ENCODE assay signal across 17 cellular contexts in the genomic region with DNA sequence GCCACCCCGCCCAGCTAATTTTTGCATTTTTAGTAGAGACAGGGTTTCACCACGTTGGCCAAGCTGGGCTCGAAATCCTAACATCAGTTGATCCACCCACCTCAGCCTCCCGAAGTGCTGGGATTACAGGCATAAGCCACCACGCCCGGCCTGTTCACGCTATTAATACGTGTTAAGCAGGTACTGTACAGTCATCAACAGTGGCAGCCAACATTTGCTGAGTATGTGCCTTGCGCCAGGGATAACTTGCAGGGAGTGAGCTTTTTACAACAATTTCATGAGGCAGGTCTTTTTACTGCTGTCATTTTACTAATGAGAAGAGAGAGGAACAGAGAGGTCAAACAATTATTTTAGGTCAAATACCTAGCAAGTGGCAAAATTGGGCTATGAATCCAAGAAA.
"Had no signal": no experiment of that assay in that cellular context is flagged by ENCODE, and none has a peak within 500 bp of the region (broad histone marks: within the 10 kb centered on the region; RNA-seq: fewer than 3 reads in every experiment).

No MANE protein-coding gene starts in this region.

- H3K4me2 ChIP-seq: hepatocyte had no signal

- H3K27ac ChIP-seq: ascending aorta, breast epithelium, hepatocyte, pancreas, sigmoid colon, stomach, thoracic aorta had no signal

- DNase-seq: activated CD4-positive, alpha-beta T cell treated with anti-CD3 and anti-CD28 coated beads, Interleukin-2, amount 50 U/mL, for 4 hours; activated CD4-positive, CD25-positive, alpha-beta regulatory T cell treated with anti-CD3 and anti-CD28 coated beads, Interleukin-2, amount 50 U/mL, for 72 hours; activated naive CD4-positive, alpha-beta T cell treated with anti-CD3 and anti-CD28 coated beads for 36 hours; activated naive CD8-positive, alpha-beta T cell treated with anti-CD3 and anti-CD28 coated beads, Interleukin-2, amount 50 U/mL, for 24 hours; activated T-cell treated with anti-CD3 and anti-CD28 coated beads, Interleukin-2, amount 50 U/mL, for 1 hour; endodermal cell; pancreas; sigmoid colon; stimulated activated CD4-positive, alpha-beta T cell treated with anti-CD3 and anti-CD28 coated beads, Interleukin-1b, Interleukin-23, amount 100 ng/mL, for 48 hours; stomach; SW 1271 had no signal

- H3K4me1 Mint-ChIP-seq: activated naive CD8-positive, alpha-beta T cell treated with anti-CD3 and anti-CD28 coated beads, Interleukin-2, amount 50 U/mL, for 24 hours had no signal

- H3K36me3 ChIP-seq: ascending aorta, breast epithelium, pancreas, sigmoid colon, stomach, thoracic aorta had no signal

- H3K9me3 ChIP-seq: ascending aorta, pancreas, sigmoid colon had no signal

- H3K4me3 Mint-ChIP-seq: activated naive CD4-positive, alpha-beta T cell treated with anti-CD3 and anti-CD28 coated beads for 36 hours; activated naive CD8-positive, alpha-beta T cell treated with anti-CD3 and anti-CD28 coated beads, Interleukin-2, amount 50 U/mL, for 24 hours; endodermal cell; T-helper 2 cell treated with Interferon-gamma antibody and Interleukin-4, amounts not matched to agents 5 μg/mL and 100 μg/mL, for 36 hours had no signal

- H3K4me1 ChIP-seq: breast epithelium, pancreas had no signal

- H3K79me2 ChIP-seq: hepatocyte had no signal

- H3K4me3 ChIP-seq: ascending aorta, breast epithelium, hepatocyte, pancreas, sigmoid colon, stomach, thoracic aorta had no signal

- ATAC-seq: activated naive CD8-positive, alpha-beta T cell treated with anti-CD3 and anti-CD28 coated beads, Interleukin-2, amount 50 U/mL, for 24 hours; pancreas had no signal

- H3K9me3 Mint-ChIP-seq: activated naive CD8-positive, alpha-beta T cell treated with anti-CD3 and anti-CD28 coated beads, Interleukin-2, amount 50 U/mL, for 24 hours had no signal

- H2AFZ ChIP-seq: hepatocyte had no signal

- H3K27ac Mint-ChIP-seq: activated naive CD4-positive, alpha-beta T cell treated with anti-CD3 and anti-CD28 coated beads for 36 hours; activated naive CD8-positive, alpha-beta T cell treated with anti-CD3 and anti-CD28 coated beads, Interleukin-2, amount 50 U/mL, for 24 hours; activated T-helper 2 cell treated with anti-CD3 and anti-CD28 coated beads, Interferon-gamma antibody, Interleukin-2, Interleukin-4, amounts not matched to agents 10 μg/mL and 5 μg/mL and 100 μg/mL, durations not matched to agents 14 hours and 24 hours and 36 hours; endodermal cell; T-helper 2 cell treated with Interferon-gamma antibody and Interleukin-4, amounts not matched to agents 5 μg/mL and 100 μg/mL, for 36 hours had no signal

- H3K27me3 ChIP-seq: ascending aorta, breast epithelium, hepatocyte, pancreas, sigmoid colon, stomach had no signal
